ENCODE assay signal across 24 cellular contexts in the genomic region with DNA sequence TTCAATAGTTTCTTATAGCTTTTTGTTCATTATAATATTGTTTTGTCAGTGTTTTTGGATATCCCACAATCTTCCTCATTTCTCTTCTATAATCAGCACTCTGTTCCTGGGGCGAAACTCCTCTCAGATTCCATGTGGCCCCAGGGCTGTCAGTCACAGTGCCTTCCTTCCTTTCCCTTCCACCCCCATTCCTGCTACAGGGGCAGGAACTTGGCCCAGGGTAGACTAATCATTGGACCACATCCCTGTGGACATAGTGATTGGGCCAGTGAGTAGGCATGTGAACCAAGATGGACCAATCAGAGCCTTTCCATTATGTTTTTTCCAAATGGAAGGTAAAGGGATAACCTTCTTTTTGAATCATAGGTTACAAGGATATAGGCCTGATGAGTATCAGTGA.
A peak's percentile ranks its signal among the peaks of the same experiment; 100 is the strongest.
DNase-seq lines count a peak whose midpoint lies in the region; ATAC-seq, FAIRE-seq and TF ChIP-seq lines count a peak whose summit lies in the region.
"Had no signal": no experiment of that assay in that cellular context is flagged by ENCODE, and none has a peak within 500 bp of the region (broad histone marks: within the 10 kb centered on the region; RNA-seq: fewer than 3 reads in every experiment).

No MANE protein-coding gene starts in this region.

- FAIRE-seq in K562 (lab: Jason Lieb, UNC) = no peak
- FAIRE-seq: GM12878, H1, HTR-8/SVneo had no signal

- POLR2A ChIA-PET in HEK293T (lab: Yijun Ruan, JAX) = no interaction called here
- POLR2A ChIA-PET in K562 (lab: Yijun Ruan, JAX) = interaction anchor here (1.1 kb wide), 1 partner anchor 10 kb away, joined by 3 read pairs; no protein-coding TSS in a partner anchor

- peak; percentile 2 for DNase-seq in EH (ENCODE audit: low read depth)
- no peak for DNase-seq in HEK293T (ENCODE audit: extremely low spot score)
- peak in 1 of 4 experiments; percentile 17 for DNase-seq in K562 (ENCODE audit: extremely low read depth in 1 of 4, low spot score in 3 of 4)
- no peak for DNase-seq in activated T-cell treated with anti-CD3 and anti-CD28 coated beads, Interleukin-2, amount 50 U/mL, for 24 hours
- DNase-seq in nephron progenitor cell = no peak
- no peak for DNase-seq in activated naive CD4-positive, alpha-beta T cell (lab: John Stamatoyannopoulos, UW)
- DNase-seq: CD8-positive, alpha-beta memory T cell; GDM1; MM.1S; NCI-H1048; NCI-H1417; NCI-H1694; NCI-H2029 treated with DMSO at 0.1 percent for 48 hours; NCI-H526 treated with DMSO at 0.1 percent for 48 hours; SHP77 treated with DMSO at 0.1 percent for 48 hours had no signal

- H3K36me3 Mint-ChIP-seq in activated T-cell treated with anti-CD3 and anti-CD28 coated beads, Interleukin-2, amount 50 U/mL, for 24 hours (ENCODE audit: low read depth) = no peaks in the 10 kb centered on the region
- H3K36me3 Mint-ChIP-seq in nephron progenitor cell (ENCODE audit: low read depth) = no peaks in the 10 kb centered on the region
- H3K36me3 Mint-ChIP-seq: CD14-positive monocyte; CD8-positive, alpha-beta memory T cell had no signal

- H3K27me3 Mint-ChIP-seq in activated T-cell treated with anti-CD3 and anti-CD28 coated beads, Interleukin-2, amount 50 U/mL, for 24 hours = no peaks in the 10 kb centered on the region
- H3K27me3 Mint-ChIP-seq in nephron progenitor cell (ENCODE audit: low read depth, poor library complexity) = no peaks in the 10 kb centered on the region
- H3K27me3 Mint-ChIP-seq: B cell; CD8-positive, alpha-beta memory T cell had no signal

- H3K4me3 Mint-ChIP-seq in activated T-cell treated with anti-CD3 and anti-CD28 coated beads, Interleukin-2, amount 50 U/mL, for 24 hours = no peak overlapping the region
- H3K4me3 Mint-ChIP-seq in nephron progenitor cell = no peak overlapping the region
- H3K4me3 Mint-ChIP-seq: B cell; CD14-positive monocyte; CD8-positive, alpha-beta memory T cell had no signal

- H3K4me1 Mint-ChIP-seq in activated T-cell treated with anti-CD3 and anti-CD28 coated beads, Interleukin-2, amount 50 U/mL, for 24 hours (ENCODE audit: low read depth) = no peaks in the 10 kb centered on the region
- H3K4me1 Mint-ChIP-seq in nephron progenitor cell = peaks cover 18% of the 10 kb centered on the region
- H3K4me1 Mint-ChIP-seq: B cell; CD14-positive monocyte; CD8-positive, alpha-beta memory T cell had no signal

- CTCF ChIA-PET in HEK293T (lab: Yijun Ruan, JAX) (no interaction called here), K562 (lab: Yijun Ruan, JAX; ENCODE audit: low intra/inter-chr PET ratio) (no interaction called here)

- no peak overlapping the region for H3K4me3 ChIP-seq in K562
- H3K4me3 ChIP-seq: GM12878, SK-N-MC had no signal

- TF ChIP-seq CTCF in K562 (IDR thresholded peaks at IDR 0.05 in 2 of 3, conservative IDR thresholded peaks at IDR 0.05 in 1 of 3; ENCODE audit: insufficient read depth in 2 of 3, low read depth in 1 of 3, low read length in 3 of 3) = no peak
- no peak for TF ChIP-seq CTCF in nephron progenitor cell (IDR thresholded peaks at IDR 0.05)

- no peaks in the 10 kb centered on the region for H4K20me1 ChIP-seq in K562 (replicated peaks; ENCODE audit: control insufficient read depth, insufficient read depth, low read length)

- H3K4me2 ChIP-seq in K562 (ENCODE audit: insufficient read depth, low read length) = no peak overlapping the region
- H3K4me2 ChIP-seq: KMS-11 had no signal

- no TSS peak for BruUV-seq in K562 (replicated peaks; lab: Mats Ljungman, UMichigan)

- H2AFZ ChIP-seq in K562 (ENCODE audit: low read depth, low read length) = no peak overlapping the region

- H3K27me3 ChIP-seq in K562 (ENCODE audit: control insufficient read depth in 2 of 2, insufficient read depth in 2 of 2, low read length in 2 of 2) = peaks cover 2 to 21% of the 10 kb centered on the region in 2 experiments; a peak in 2 of 5 replicates

- no peaks in the 10 kb centered on the region for H3K4me1 ChIP-seq in K562 (replicated peaks in 1 of 2; ENCODE audit: control insufficient read depth in 2 of 2, insufficient read depth in 2 of 2, low read length in 2 of 2)

- H3K36me3 ChIP-seq in K562 (ENCODE audit: control insufficient read depth, insufficient read depth, low read length) = no peaks in the 10 kb centered on the region

- TF ChIP-seq POLR2A in K562 (conservative IDR thresholded peaks at IDR 0.05) = no peak

- H3K9me1 ChIP-seq in K562 (ENCODE audit: control insufficient read depth, insufficient read depth, low read length) = no peaks in the 10 kb centered on the region

- ATAC-seq in K562 (no peak), HG03139 (IDR thresholded peaks at IDR 0.05; ENCODE audit: unreplicated experiment) (no peak)
- ATAC-seq: GM12878, Panc1 had no signal

- H3K9me3 ChIP-seq in K562 (replicated peaks; ENCODE audit: control insufficient read depth, insufficient read depth, low read depth, low read length) = no peaks in the 10 kb centered on the region

- H3K9me3 Mint-ChIP-seq in activated T-cell treated with anti-CD3 and anti-CD28 coated beads, Interleukin-2, amount 50 U/mL, for 24 hours = no peaks in the 10 kb centered on the region
- H3K9me3 Mint-ChIP-seq in nephron progenitor cell = no peaks in the 10 kb centered on the region
- H3K9me3 Mint-ChIP-seq: CD14-positive monocyte; CD8-positive, alpha-beta memory T cell had no signal

- H3K9ac ChIP-seq in K562 (ENCODE audit: insufficient read depth in 1 of 2, low read depth in 2 of 2, low read length in 2 of 2) = no peak overlapping the region
- H3K9ac ChIP-seq: KMS-11 had no signal

- in situ Hi-C loops in K562 (cut with MboI) = no loop called here

- no peak for TF ChIP-seq EP300 in K562 (IDR thresholded peaks at IDR 0.05; ENCODE audit: low read length)

- H3K27ac ChIP-seq in K562 (ENCODE audit: extremely low read depth, low read depth, low read length) = no peak overlapping the region
- H3K27ac ChIP-seq: KMS-11, SK-N-MC had no signal

- TF ChIP-seq RAD21 in K562 (CRISPR knock-in tag; conservative IDR thresholded peaks at IDR 0.05 in 1 of 2, IDR thresholded peaks at IDR 0.05 in 1 of 2) = no peak

- intact Hi-C loops in K562 (cut with micrococcal nuclease) = loop anchor here (5.0 kb wide), 1 partner anchor 571 kb away; no protein-coding TSS in a partner anchor

- 0% methylated on average over 1 of the region's 1 CpG for WGBS in K562 (ENCODE audit: insufficient coverage, low coverage, missing lambda C conversion rate)

- no peak overlapping the region for H3K27ac Mint-ChIP-seq in activated T-cell treated with anti-CD3 and anti-CD28 coated beads, Interleukin-2, amount 50 U/mL, for 24 hours
- no peak overlapping the region for H3K27ac Mint-ChIP-seq in nephron progenitor cell
- H3K27ac Mint-ChIP-seq: B cell; CD14-positive monocyte; CD8-positive, alpha-beta memory T cell had no signal

- H3K79me2 ChIP-seq in K562 (ENCODE audit: control insufficient read depth, insufficient read depth, low read length) = no peaks in the 10 kb centered on the region

TF ChIP-seq in HEK293T, 16 proteins besides CTCF, POLR2A, EP300 and RAD21:
- TF ChIP-seq FOXM1 (IDR thresholded peaks at IDR 0.05; ENCODE audit: borderline replicate concordance) (no peak), SUZ12 (IDR thresholded peaks at IDR 0.05) (no peak), TARDBP (IDR thresholded peaks at IDR 0.05) (no peak), PKNOX1 (IDR thresholded peaks at IDR 0.05) (peak; percentile 69), L3MBTL2 (conservative IDR thresholded peaks at IDR 0.05) (no peak)

TF ChIP-seq in K562, 482 proteins besides CTCF, POLR2A, EP300 and RAD21:
- no peak for TF ChIP-seq FUS (optimal IDR thresholded peaks at IDR 0.05; ENCODE audit: low read depth, low read length)
- TF ChIP-seq PKNOX1 (IDR thresholded peaks at IDR 0.05) = 0 out of 2 replicates have a peak, but pooled peaks have one; percentile 31
